ENCODE assay signal across 2 cellular contexts in genomic region chr4:68581382-68582338, GRCh38.
TF ChIP-seq lines count a peak whose summit lies in the region.

No MANE protein-coding gene starts in this region.

TF ChIP-seq in A549, 52 proteins besides CTCF, POLR2A, EP300 and RAD21 (continued from another document):
- TF ChIP-seq, protein P1, sequence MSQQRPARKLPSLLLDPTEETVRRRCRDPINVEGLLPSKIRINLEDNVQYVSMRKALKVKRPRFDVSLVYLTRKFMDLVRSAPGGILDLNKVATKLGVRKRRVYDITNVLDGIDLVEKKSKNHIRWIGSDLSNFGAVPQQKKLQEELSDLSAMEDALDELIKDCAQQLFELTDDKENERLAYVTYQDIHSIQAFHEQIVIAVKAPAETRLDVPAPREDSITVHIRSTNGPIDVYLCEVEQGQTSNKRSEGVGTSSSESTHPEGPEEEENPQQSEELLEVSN (IDR thresholded peaks at IDR 0.05; ENCODE audit: borderline replicate concordance, low read depth): no peak
- TF ChIP-seq MYC (IDR thresholded peaks at IDR 0.05; ENCODE audit: borderline replicate concordance, low read length) (no peak), FOXS1 (CRISPR knock-in tag; IDR thresholded peaks at IDR 0.05) (no peak), TP53 (CRISPR knock-in tag; IDR thresholded peaks at IDR 0.05) (no peak), HOXA7 (CRISPR knock-in tag; IDR thresholded peaks at IDR 0.05) (no peak), NPAS2 (CRISPR knock-in tag; IDR thresholded peaks at IDR 0.05; ENCODE audit: borderline replicate concordance) (no peak), REST (IDR thresholded peaks at IDR 0.05) (no peak), USF2 (IDR thresholded peaks at IDR 0.05) (no peak), EHF (CRISPR knock-in tag; IDR thresholded peaks at IDR 0.05) (no peak), GATA3 (IDR thresholded peaks at IDR 0.05; ENCODE audit: borderline replicate concordance) (no peak), SREBF2 (IDR thresholded peaks at IDR 0.05) (no peak), MAFK (IDR thresholded peaks at IDR 0.05; ENCODE audit: partially characterized antibody) (no peak), RCOR1 (IDR thresholded peaks at IDR 0.05; ENCODE audit: low read depth, low read length) (no peak)
- TF ChIP-seq, protein P2, sequence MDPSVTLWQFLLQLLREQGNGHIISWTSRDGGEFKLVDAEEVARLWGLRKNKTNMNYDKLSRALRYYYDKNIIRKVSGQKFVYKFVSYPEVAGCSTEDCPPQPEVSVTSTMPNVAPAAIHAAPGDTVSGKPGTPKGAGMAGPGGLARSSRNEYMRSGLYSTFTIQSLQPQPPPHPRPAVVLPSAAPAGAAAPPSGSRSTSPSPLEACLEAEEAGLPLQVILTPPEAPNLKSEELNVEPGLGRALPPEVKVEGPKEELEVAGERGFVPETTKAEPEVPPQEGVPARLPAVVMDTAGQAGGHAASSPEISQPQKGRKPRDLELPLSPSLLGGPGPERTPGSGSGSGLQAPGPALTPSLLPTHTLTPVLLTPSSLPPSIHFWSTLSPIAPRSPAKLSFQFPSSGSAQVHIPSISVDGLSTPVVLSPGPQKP (IDR thresholded peaks at IDR 0.05; ENCODE audit: low read depth, low read length): no peak

TF ChIP-seq in HepG2, 621 proteins besides CTCF, POLR2A, EP300 and RAD21 (continues in another document):
- no peak for TF ChIP-seq ZBTB40 (IDR thresholded peaks at IDR 0.05)
- no peak for TF ChIP-seq ZBTB40 (CRISPR knock-in tag; IDR thresholded peaks at IDR 0.05)
- TF ChIP-seq, protein P3, sequence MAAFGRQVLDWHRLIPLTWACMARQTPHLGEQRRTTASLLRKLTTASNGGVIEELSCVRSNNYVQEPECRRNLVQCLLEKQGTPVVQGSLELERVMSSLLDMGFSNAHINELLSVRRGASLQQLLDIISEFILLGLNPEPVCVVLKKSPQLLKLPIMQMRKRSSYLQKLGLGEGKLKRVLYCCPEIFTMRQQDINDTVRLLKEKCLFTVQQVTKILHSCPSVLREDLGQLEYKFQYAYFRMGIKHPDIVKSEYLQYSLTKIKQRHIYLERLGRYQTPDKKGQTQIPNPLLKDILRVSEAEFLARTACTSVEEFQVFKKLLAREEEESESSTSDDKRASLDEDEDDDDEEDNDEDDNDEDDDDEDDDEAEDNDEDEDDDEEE (CRISPR knock-in tag; IDR thresholded peaks at IDR 0.05): no peak
- TF ChIP-seq ZNF564 (CRISPR knock-in tag; IDR thresholded peaks at IDR 0.05): no peak
- TF ChIP-seq ZBTB39 (CRISPR knock-in tag; IDR thresholded peaks at IDR 0.05): no peak
- no peak for TF ChIP-seq AKNA (CRISPR knock-in tag; IDR thresholded peaks at IDR 0.05; ENCODE audit: borderline replicate concordance)
- TF ChIP-seq ZNF646 (CRISPR knock-in tag; IDR thresholded peaks at IDR 0.05): no peak
- TF ChIP-seq KLF12 (CRISPR knock-in tag; IDR thresholded peaks at IDR 0.05; ENCODE audit: borderline replicate concordance): no peak
- TF ChIP-seq ZNF205 (CRISPR knock-in tag; IDR thresholded peaks at IDR 0.05): no peak
- TF ChIP-seq STAG1 (CRISPR knock-in tag; IDR thresholded peaks at IDR 0.05): no peak
- no peak for TF ChIP-seq GRHL1 (CRISPR knock-in tag; conservative IDR thresholded peaks at IDR 0.05)
